In genomic region chr17:39327109-39327508, GRCh38 we compare ENCODE assay signal across 32 cellular contexts.
"Had no signal": no experiment of that assay in that cellular context is flagged by ENCODE, and none has a peak within 500 bp of the region (broad histone marks: within the 10 kb centered on the region; RNA-seq: fewer than 3 reads in every experiment).

No MANE protein-coding gene starts in this region.

- H3K27ac Mint-ChIP-seq: activated CD4-positive, alpha-beta memory T cell treated with anti-CD3 and anti-CD28 coated beads, Interleukin-2, amount 10 ng/mL, durations not matched to agents 7 days and 5 days; activated CD4-positive, alpha-beta T cell treated with anti-CD3 and anti-CD28 coated beads for 36 hours; activated CD4-positive, alpha-beta T cell treated with anti-CD3 and anti-CD28 coated beads, Interleukin-2, amount 10 ng/mL, durations not matched to agents 24 days and 14 days; activated naive CD4-positive, alpha-beta T cell treated with anti-CD3 and anti-CD28 coated beads, Interleukin-2, amount 10 ng/mL, durations not matched to agents 7 days and 5 days; activated naive CD4-positive, alpha-beta T cell treated with anti-CD3 and anti-CD28 coated beads, Interleukin-2, amount 50 U/mL, for 72 hours; activated naive CD8-positive, alpha-beta T cell treated with anti-CD3 and anti-CD28 coated beads, Interleukin-2, amount 10 ng/mL, durations not matched to agents 7 days and 5 days; activated T-cell treated with anti-CD3 and anti-CD28 coated beads, Interleukin-2, amount 50 U/mL, for 24 hours; activated T-cell treated with anti-CD3 and anti-CD28 coated beads, Interleukin-2, amount 50 U/mL, for 72 hours; brain; endodermal cell; T-cell; T-helper 1 cell treated with Interleukin-12 subunit alpha and Interleukin-12 subunit beta and Interleukin-4 antibody, amounts not matched to agents 30 μg/mL and 1 μg/mL, for 36 hours; T-helper 2 cell treated with Interferon-gamma antibody and Interleukin-4, amounts not matched to agents 5 μg/mL and 100 μg/mL, for 36 hours had no signal

- H3K4me1 Mint-ChIP-seq: activated CD4-positive, alpha-beta T cell treated with anti-CD3 and anti-CD28 coated beads, Interleukin-2, amount 10 ng/mL, durations not matched to agents 24 days and 14 days; activated naive CD4-positive, alpha-beta T cell treated with anti-CD3 and anti-CD28 coated beads, Interleukin-2, amount 10 ng/mL, durations not matched to agents 7 days and 5 days; activated naive CD8-positive, alpha-beta T cell treated with anti-CD3 and anti-CD28 coated beads, Interleukin-2, amount 10 ng/mL, durations not matched to agents 7 days and 5 days; brain; endodermal cell had no signal

- ATAC-seq: activated CD4-positive, alpha-beta T cell treated with anti-CD3 and anti-CD28 coated beads for 36 hours; activated naive CD4-positive, alpha-beta T cell treated with anti-CD3 and anti-CD28 coated beads, Interleukin-2, amount 50 U/mL, for 72 hours; activated T-cell treated with anti-CD3 and anti-CD28 coated beads, Interleukin-2, amount 50 U/mL, for 72 hours; esophagus mucosa; T-cell had no signal

- H3K9me3 Mint-ChIP-seq: activated CD4-positive, alpha-beta memory T cell treated with anti-CD3 and anti-CD28 coated beads, Interleukin-2, amount 10 ng/mL, durations not matched to agents 7 days and 5 days; activated CD4-positive, alpha-beta T cell treated with anti-CD3 and anti-CD28 coated beads, Interleukin-2, amount 10 ng/mL, durations not matched to agents 24 days and 14 days; activated naive CD4-positive, alpha-beta T cell treated with anti-CD3 and anti-CD28 coated beads, Interleukin-2, amount 10 ng/mL, durations not matched to agents 7 days and 5 days; activated naive CD4-positive, alpha-beta T cell treated with anti-CD3 and anti-CD28 coated beads, Interleukin-2, amount 50 U/mL, for 72 hours; activated naive CD8-positive, alpha-beta T cell treated with anti-CD3 and anti-CD28 coated beads, Interleukin-2, amount 10 ng/mL, durations not matched to agents 7 days and 5 days; activated T-cell treated with anti-CD3 and anti-CD28 coated beads, Interleukin-2, amount 50 U/mL, for 24 hours; activated T-cell treated with anti-CD3 and anti-CD28 coated beads, Interleukin-2, amount 50 U/mL, for 72 hours; brain; T-cell; T-helper 1 cell treated with Interleukin-12 subunit alpha and Interleukin-12 subunit beta and Interleukin-4 antibody, amounts not matched to agents 30 μg/mL and 1 μg/mL, for 36 hours; T-helper 2 cell treated with Interferon-gamma antibody and Interleukin-4, amounts not matched to agents 5 μg/mL and 100 μg/mL, for 36 hours had no signal

- H3K4me3 ChIP-seq: ascending aorta, breast epithelium, cardiac muscle cell, colonic mucosa, dorsolateral prefrontal cortex had no signal

- H3K27ac ChIP-seq: ascending aorta, breast epithelium, cardiac muscle cell, colonic mucosa, dorsolateral prefrontal cortex had no signal

- H3K36me3 Mint-ChIP-seq: activated naive CD4-positive, alpha-beta T cell treated with anti-CD3 and anti-CD28 coated beads, Interleukin-2, amount 10 ng/mL, durations not matched to agents 7 days and 5 days; activated naive CD4-positive, alpha-beta T cell treated with anti-CD3 and anti-CD28 coated beads, Interleukin-2, amount 50 U/mL, for 72 hours; activated naive CD8-positive, alpha-beta T cell treated with anti-CD3 and anti-CD28 coated beads, Interleukin-2, amount 10 ng/mL, durations not matched to agents 7 days and 5 days; T-cell had no signal

- H3K4me3 Mint-ChIP-seq: activated CD4-positive, alpha-beta memory T cell treated with anti-CD3 and anti-CD28 coated beads, Interleukin-2, amount 10 ng/mL, durations not matched to agents 7 days and 5 days; activated CD4-positive, alpha-beta T cell treated with anti-CD3 and anti-CD28 coated beads for 36 hours; activated CD4-positive, alpha-beta T cell treated with anti-CD3 and anti-CD28 coated beads, Interleukin-2, amount 10 ng/mL, durations not matched to agents 24 days and 14 days; activated naive CD4-positive, alpha-beta T cell treated with anti-CD3 and anti-CD28 coated beads, Interleukin-2, amount 10 ng/mL, durations not matched to agents 7 days and 5 days; activated naive CD8-positive, alpha-beta T cell treated with anti-CD3 and anti-CD28 coated beads, Interleukin-2, amount 10 ng/mL, durations not matched to agents 7 days and 5 days; activated T-cell treated with anti-CD3 and anti-CD28 coated beads, Interleukin-2, amount 50 U/mL, for 24 hours; activated T-cell treated with anti-CD3 and anti-CD28 coated beads, Interleukin-2, amount 50 U/mL, for 72 hours; brain; endodermal cell; T-cell; T-helper 1 cell treated with Interleukin-12 subunit alpha and Interleukin-12 subunit beta and Interleukin-4 antibody, amounts not matched to agents 30 μg/mL and 1 μg/mL, for 36 hours; T-helper 2 cell treated with Interferon-gamma antibody and Interleukin-4, amounts not matched to agents 5 μg/mL and 100 μg/mL, for 36 hours had no signal

- H3K27me3 Mint-ChIP-seq: activated CD4-positive, alpha-beta memory T cell treated with anti-CD3 and anti-CD28 coated beads, Interleukin-2, amount 10 ng/mL, durations not matched to agents 7 days and 5 days; activated CD4-positive, alpha-beta T cell treated with anti-CD3 and anti-CD28 coated beads for 36 hours; activated CD4-positive, alpha-beta T cell treated with anti-CD3 and anti-CD28 coated beads, Interleukin-2, amount 10 ng/mL, durations not matched to agents 24 days and 14 days; activated naive CD4-positive, alpha-beta T cell treated with anti-CD3 and anti-CD28 coated beads, Interleukin-2, amount 10 ng/mL, durations not matched to agents 7 days and 5 days; activated naive CD8-positive, alpha-beta T cell treated with anti-CD3 and anti-CD28 coated beads, Interleukin-2, amount 10 ng/mL, durations not matched to agents 7 days and 5 days; activated T-cell treated with anti-CD3 and anti-CD28 coated beads, Interleukin-2, amount 50 U/mL, for 24 hours; brain; T-cell had no signal

- DNase-seq: activated CD4-positive, alpha-beta memory T cell treated with anti-CD3 and anti-CD28 coated beads, Interleukin-2, amount 10 ng/mL, durations not matched to agents 7 days and 5 days; activated CD4-positive, alpha-beta T cell treated with anti-CD3 and anti-CD28 coated beads for 36 hours; activated CD4-positive, alpha-beta T cell treated with anti-CD3 and anti-CD28 coated beads, Interleukin-2, amount 10 ng/mL, durations not matched to agents 24 days and 14 days; activated CD4-positive, alpha-beta T cell treated with anti-CD3 and anti-CD28 coated beads, Interleukin-2, amount 50 U/mL, for 4 hours; activated CD4-positive, CD25-positive, alpha-beta regulatory T cell; activated CD4-positive, CD25-positive, alpha-beta regulatory T cell treated with anti-CD3 and anti-CD28 coated beads, Interleukin-2, amount 50 U/mL, for 72 hours; activated CD8-positive, alpha-beta memory T cell treated with anti-CD3 and anti-CD28 coated beads, Interleukin-2, amount 50 U/mL, for 48 hours; activated gamma-delta T cell; activated naive CD4-positive, alpha-beta T cell; activated naive CD4-positive, alpha-beta T cell treated with anti-CD3 and anti-CD28 coated beads, Interleukin-2, amount 10 ng/mL, durations not matched to agents 7 days and 5 days; activated naive CD8-positive, alpha-beta T cell treated with anti-CD3 and anti-CD28 coated beads, Interleukin-2, amount 10 ng/mL, durations not matched to agents 7 days and 5 days; activated T-cell treated with anti-CD3 and anti-CD28 coated beads for 4 hours; activated T-cell treated with anti-CD3 and anti-CD28 coated beads, Interleukin-2, amount 50 U/mL, for 24 hours; activated T-cell treated with anti-CD3 and anti-CD28 coated beads, Interleukin-2, amount 50 U/mL, for 72 hours; central memory CD4-positive, alpha-beta T cell; cerebellar nuclear complex; dorsolateral prefrontal cortex; effector memory CD4-positive, alpha-beta T cell; endodermal cell; foreskin fibroblast; head of caudate nucleus; T-cell; T1000 had no signal
